Comparison of ENCODE assay signal across 17 cellular contexts in genomic region chr16:26993511-26993910, GRCh38.
DNase-seq lines count a peak whose midpoint lies in the region; ATAC-seq and TF ChIP-seq lines count a peak whose summit lies in the region.
"Had no signal": no experiment of that assay in that cellular context is flagged by ENCODE, and none has a peak within 500 bp of the region (broad histone marks: within the 10 kb centered on the region; RNA-seq: fewer than 3 reads in every experiment).

No MANE protein-coding gene starts in this region.

- H3K79me2 ChIP-seq in GM23338 (replicated peaks; ENCODE audit: insufficient read depth): no peaks in the 10 kb centered on the region

- H3K9me3 Mint-ChIP-seq in GM23338: peaks cover 92% of the 10 kb centered on the region
- peaks cover 8% of the 10 kb centered on the region for H3K9me3 Mint-ChIP-seq in stimulated activated memory B cell treated with anti-CD40 and anti-IgM and Interleukin-4, amounts not matched to agents 10 μg/mL and 1 μg/mL and 100 μg/mL, for 72 hours
- no peaks in the 10 kb centered on the region for H3K9me3 Mint-ChIP-seq in activated CD4-positive, alpha-beta T cell treated with anti-CD3 and anti-CD28 coated beads, Interleukin-2, amount 10 ng/mL, durations not matched to agents 24 days and 14 days

- H3K14ac ChIP-seq in mesenchymal stem cell (ENCODE audit: low read length in 2 of 2): no peak overlapping the region

- H3K4me2 ChIP-seq in GM23338 (no peak overlapping the region), mesenchymal stem cell (ENCODE audit: low read length, poor library complexity, severe bottlenecking) (no peak overlapping the region)
- H3K4me2 ChIP-seq: BLaER1 had no signal

- H3K4me1 ChIP-seq in GM23338 (ENCODE audit: insufficient read depth) (no peaks in the 10 kb centered on the region; the same call in 1 of the 2 replicates), mesenchymal stem cell (ENCODE audit: control insufficient read depth, insufficient read depth, low read depth, low read length) (no peaks in the 10 kb centered on the region)
- H3K4me1 ChIP-seq: BLaER1 had no signal

- no peak overlapping the region for H2AK5ac ChIP-seq in mesenchymal stem cell (ENCODE audit: low read length, severe bottlenecking)

- H3K18ac ChIP-seq in mesenchymal stem cell (ENCODE audit: low read depth in 1 of 2, low read length in 2 of 2): peak overlapping the region in 1 of 2 experiments; percentile 18

- no peak overlapping the region for H2BK5ac ChIP-seq in mesenchymal stem cell (ENCODE audit: low read depth, low read length, poor library complexity, severe bottlenecking)

- no peaks in the 10 kb centered on the region for H4K20me1 ChIP-seq in GM23338 (replicated peaks; ENCODE audit: insufficient read depth)
- H4K20me1 ChIP-seq: BLaER1 had no signal

- peaks cover 15% of the 10 kb centered on the region; the same call in 2 of the 3 replicates for H3K36me3 Mint-ChIP-seq in GM23338 (ENCODE audit: low read depth)
- no peaks in the 10 kb centered on the region for H3K36me3 Mint-ChIP-seq in stimulated activated memory B cell treated with anti-CD40 and anti-IgM and Interleukin-4, amounts not matched to agents 10 μg/mL and 1 μg/mL and 100 μg/mL, for 72 hours
- no peaks in the 10 kb centered on the region for H3K36me3 Mint-ChIP-seq in activated CD4-positive, alpha-beta T cell treated with anti-CD3 and anti-CD28 coated beads, Interleukin-2, amount 10 ng/mL, durations not matched to agents 24 days and 14 days (ENCODE audit: low read depth)

- peaks cover 7% of the 10 kb centered on the region for H3K9me3 ChIP-seq in mesenchymal stem cell (ENCODE audit: control insufficient read depth, low read length)
- H3K9me3 ChIP-seq: SJSA1 had no signal

- H2BK120ac ChIP-seq in mesenchymal stem cell (ENCODE audit: low read depth, low read length): no peak overlapping the region

- H3K9ac ChIP-seq in mesenchymal stem cell (ENCODE audit: low read length): peak overlapping the region; percentile 51
- H3K9ac ChIP-seq: BLaER1 had no signal

- no peak overlapping the region for H3K27ac Mint-ChIP-seq in GM23338
- no peak overlapping the region for H3K27ac Mint-ChIP-seq in stimulated activated memory B cell treated with anti-CD40 and anti-IgM and Interleukin-4, amounts not matched to agents 10 μg/mL and 1 μg/mL and 100 μg/mL, for 72 hours
- H3K27ac Mint-ChIP-seq in activated CD4-positive, alpha-beta T cell treated with anti-CD3 and anti-CD28 coated beads, Interleukin-2, amount 10 ng/mL, durations not matched to agents 24 days and 14 days: no peak overlapping the region

- ATAC-seq in GM23338 (no peak), HG03045 (IDR thresholded peaks at IDR 0.05; ENCODE audit: unreplicated experiment) (no peak), GM19463 (IDR thresholded peaks at IDR 0.05; ENCODE audit: unreplicated experiment) (no peak)
- ATAC-seq in stimulated activated memory B cell treated with anti-CD40 and anti-IgM and Interleukin-4, amounts not matched to agents 10 μg/mL and 1 μg/mL and 100 μg/mL, for 72 hours: no peak

- H3K27ac ChIP-seq in GM23338 (ENCODE audit: low read depth) (no peak overlapping the region), mesenchymal stem cell (ENCODE audit: low read length, poor library complexity, severe bottlenecking) (no peak overlapping the region)
- H3K27ac ChIP-seq: BLaER1, SJSA1 had no signal

- H3K79me1 ChIP-seq in mesenchymal stem cell (replicated peaks; ENCODE audit: low read length, poor library complexity, severe bottlenecking): no peaks in the 10 kb centered on the region

- H3K27me3 ChIP-seq in GM23338 (ENCODE audit: insufficient read depth) (no peaks in the 10 kb centered on the region), mesenchymal stem cell (ENCODE audit: control insufficient read depth in 1 of 2, insufficient read depth in 1 of 2, low read length in 2 of 2) (peaks cover 0 to 9% of the 10 kb centered on the region in 2 experiments)
- H3K27me3 ChIP-seq: BLaER1, SJSA1 had no signal

- H3F3A ChIP-seq in GM23338 (replicated peaks; ENCODE audit: low read depth): no peaks in the 10 kb centered on the region

- no peak for TF ChIP-seq CTCF in GM23338 (conservative IDR thresholded peaks at IDR 0.05; ENCODE audit: low read depth in 2 of 2)

- no peaks in the 10 kb centered on the region for H3K9me2 ChIP-seq in GM23338 (ENCODE audit: insufficient read depth)

- no peak overlapping the region for H4K91ac ChIP-seq in mesenchymal stem cell (ENCODE audit: low read length)

- no peak for DNase-seq in GM23338 (ENCODE audit: low spot score)
- peak; percentile 11 for DNase-seq in amniotic epithelial cell (ENCODE audit: low read depth)
- DNase-seq in mesenchymal stem cell: no peak
- no peak for DNase-seq in activated CD4-positive, alpha-beta T cell treated with anti-CD3 and anti-CD28 coated beads, Interleukin-2, amount 10 ng/mL, durations not matched to agents 24 days and 14 days
- DNase-seq: CD8-positive, alpha-beta memory T cell; DMS79 treated with DMSO at 0.1 percent for 48 hours; GF-D8; Karpas-422; NCI-H187 treated with DMSO at 0.1 percent for 48 hours; NCI-H446; OCI-M1; RPMI8226 had no signal

- intact Hi-C loops in activated CD4-positive, alpha-beta T cell treated with anti-CD3 and anti-CD28 coated beads, Interleukin-2, amount 10 ng/mL, durations not matched to agents 24 days and 14 days (cut with micrococcal nuclease): no loop called here

- H3K4me3 ChIP-seq in GM23338 (no peak overlapping the region), mesenchymal stem cell (ENCODE audit: insufficient read depth in 1 of 2, low read depth in 1 of 2, low read length in 2 of 2) (peak overlapping the region in 1 of 2 experiments; percentile 28)
- H3K4me3 ChIP-seq: BLaER1, SJSA1 had no signal

- H2BK15ac ChIP-seq in mesenchymal stem cell (ENCODE audit: low read depth, poor library complexity, severe bottlenecking): no peak overlapping the region

- 79% methylated on average over 10 of the region's 10 CpGs for WGBS in mesenchymal stem cell

- no peaks in the 10 kb centered on the region for H3K4me1 Mint-ChIP-seq in GM23338
- H3K4me1 Mint-ChIP-seq in stimulated activated memory B cell treated with anti-CD40 and anti-IgM and Interleukin-4, amounts not matched to agents 10 μg/mL and 1 μg/mL and 100 μg/mL, for 72 hours: no peaks in the 10 kb centered on the region
- no peaks in the 10 kb centered on the region for H3K4me1 Mint-ChIP-seq in activated CD4-positive, alpha-beta T cell treated with anti-CD3 and anti-CD28 coated beads, Interleukin-2, amount 10 ng/mL, durations not matched to agents 24 days and 14 days
- H3K4me1 Mint-ChIP-seq: CD8-positive, alpha-beta memory T cell had no signal

- H2AFZ ChIP-seq in GM23338 (0 out of 2 replicates have a peak overlapping the region, but pooled peaks have one; percentile 28), mesenchymal stem cell (ENCODE audit: low read depth, low read length) (no peak overlapping the region)

- H4K8ac ChIP-seq in mesenchymal stem cell (ENCODE audit: low read length): no peak overlapping the region

- H3K36me3 ChIP-seq in GM23338 (ENCODE audit: insufficient read depth) (no peaks in the 10 kb centered on the region), mesenchymal stem cell (ENCODE audit: control insufficient read depth in 1 of 2, insufficient read depth in 2 of 2, low read depth in 1 of 2, low read length in 2 of 2) (no peaks in the 10 kb centered on the region)
- H3K36me3 ChIP-seq: BLaER1, SJSA1 had no signal

- peaks cover 5% of the 10 kb centered on the region for H3K27me3 Mint-ChIP-seq in GM23338 (ENCODE audit: insufficient read depth, low read depth, poor library complexity)
- H3K27me3 Mint-ChIP-seq in stimulated activated memory B cell treated with anti-CD40 and anti-IgM and Interleukin-4, amounts not matched to agents 10 μg/mL and 1 μg/mL and 100 μg/mL, for 72 hours: no peaks in the 10 kb centered on the region
- H3K27me3 Mint-ChIP-seq in activated CD4-positive, alpha-beta T cell treated with anti-CD3 and anti-CD28 coated beads, Interleukin-2, amount 10 ng/mL, durations not matched to agents 24 days and 14 days: peaks cover 6% of the 10 kb centered on the region

- H3K4ac ChIP-seq in mesenchymal stem cell (ENCODE audit: low read depth in 1 of 2, low read length in 2 of 2): no peak overlapping the region

- H3K4me3 Mint-ChIP-seq in GM23338: no peak overlapping the region
- no peak overlapping the region for H3K4me3 Mint-ChIP-seq in stimulated activated memory B cell treated with anti-CD40 and anti-IgM and Interleukin-4, amounts not matched to agents 10 μg/mL and 1 μg/mL and 100 μg/mL, for 72 hours
- H3K4me3 Mint-ChIP-seq in activated CD4-positive, alpha-beta T cell treated with anti-CD3 and anti-CD28 coated beads, Interleukin-2, amount 10 ng/mL, durations not matched to agents 24 days and 14 days: no peak overlapping the region
- H3K4me3 Mint-ChIP-seq: CD8-positive, alpha-beta memory T cell had no signal

- no peak overlapping the region for H3K23ac ChIP-seq in mesenchymal stem cell (ENCODE audit: low read length in 2 of 2)

- no peak overlapping the region for H2BK12ac ChIP-seq in mesenchymal stem cell (ENCODE audit: low read length in 2 of 2)

TF ChIP-seq in GM23338, 12 proteins besides CTCF, POLR2A, EP300 and RAD21 (continues in another document):
- TF ChIP-seq REST (IDR thresholded peaks at IDR 0.05; ENCODE audit: unreplicated experiment) (no peak), ZNF331 (CRISPR knock-in tag; IDR thresholded peaks at IDR 0.05; ENCODE audit: low read depth) (no peak), EZH2 (IDR thresholded peaks at IDR 0.05; ENCODE audit: low read depth, unreplicated experiment) (no peak), POLR2AphosphoS5 (IDR thresholded peaks at IDR 0.05; ENCODE audit: low read depth) (no peak)
